Comparison of ENCODE assay signal across 1 cellular context in the genomic region with DNA sequence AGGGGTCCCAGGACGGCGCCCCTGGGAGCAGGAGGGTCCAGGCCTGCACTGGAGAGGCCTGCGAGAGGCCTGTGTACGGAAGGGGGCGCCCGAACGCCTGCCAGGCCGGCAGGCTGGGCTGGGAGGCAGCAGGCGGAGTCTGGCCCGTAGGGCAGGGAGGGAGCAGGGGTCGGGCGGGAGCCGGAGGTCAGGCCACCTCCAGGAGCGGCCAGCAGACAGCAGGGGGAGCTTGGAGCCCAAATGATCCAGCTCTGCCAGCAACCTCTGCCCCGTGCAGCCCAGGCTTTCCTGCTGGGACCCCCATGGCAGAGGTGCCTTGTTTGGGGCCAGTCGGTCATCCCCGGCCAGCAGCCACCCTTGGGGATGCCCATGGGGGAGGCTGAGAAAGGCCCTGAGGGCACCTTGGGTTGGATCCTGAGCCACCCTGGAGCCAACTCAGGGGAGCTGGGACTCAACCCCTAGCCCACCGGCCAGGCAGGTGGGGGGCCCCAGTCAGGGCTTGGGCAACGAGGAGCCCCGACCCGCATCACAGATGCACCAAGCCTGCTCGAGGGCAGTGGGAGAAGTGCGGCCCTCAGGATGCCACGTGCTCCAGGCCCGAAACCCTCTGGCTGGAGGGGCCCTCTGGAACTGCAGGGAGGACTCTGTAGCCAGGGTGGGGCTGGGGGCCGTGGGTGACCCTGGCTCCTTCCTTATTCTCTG.
TF ChIP-seq lines count a peak whose summit lies in the region.

No MANE protein-coding gene starts in this region.

TF ChIP-seq in GM12878, 131 proteins besides CTCF, POLR2A, EP300 and RAD21 (continued from another document):
- TF ChIP-seq RBBP5 (conservative IDR thresholded peaks at IDR 0.05) (no peak), KDM1A (IDR thresholded peaks at IDR 0.05; ENCODE audit: borderline replicate concordance) (no peak), TCF12 (IDR thresholded peaks at IDR 0.05; ENCODE audit: low read depth, low read length) (no peak), NFIC (IDR thresholded peaks at IDR 0.05; ENCODE audit: low read depth, low read length) (no peak), NR2F1 (conservative IDR thresholded peaks at IDR 0.05) (0 out of 2 replicates have a peak, but pooled peaks have one; percentile 19), SMC3 (IDR thresholded peaks at IDR 0.05; ENCODE audit: borderline replicate concordance, low read length) (peak; percentile 21; the same call in 1 of the 2 replicates), YY1 (IDR thresholded peaks at IDR 0.05; ENCODE audit: low read depth, low read length) (0 out of 2 replicates have a peak, but pooled peaks have one; percentile 19)
- TF ChIP-seq, protein P1, sequence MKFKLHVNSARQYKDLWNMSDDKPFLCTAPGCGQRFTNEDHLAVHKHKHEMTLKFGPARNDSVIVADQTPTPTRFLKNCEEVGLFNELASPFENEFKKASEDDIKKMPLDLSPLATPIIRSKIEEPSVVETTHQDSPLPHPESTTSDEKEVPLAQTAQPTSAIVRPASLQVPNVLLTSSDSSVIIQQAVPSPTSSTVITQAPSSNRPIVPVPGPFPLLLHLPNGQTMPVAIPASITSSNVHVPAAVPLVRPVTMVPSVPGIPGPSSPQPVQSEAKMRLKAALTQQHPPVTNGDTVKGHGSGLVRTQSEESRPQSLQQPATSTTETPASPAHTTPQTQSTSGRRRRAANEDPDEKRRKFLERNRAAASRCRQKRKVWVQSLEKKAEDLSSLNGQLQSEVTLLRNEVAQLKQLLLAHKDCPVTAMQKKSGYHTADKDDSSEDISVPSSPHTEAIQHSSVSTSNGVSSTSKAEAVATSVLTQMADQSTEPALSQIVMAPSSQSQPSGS (IDR thresholded peaks at IDR 0.05; ENCODE audit: low read length): no peak
- TF ChIP-seq, protein P2, sequence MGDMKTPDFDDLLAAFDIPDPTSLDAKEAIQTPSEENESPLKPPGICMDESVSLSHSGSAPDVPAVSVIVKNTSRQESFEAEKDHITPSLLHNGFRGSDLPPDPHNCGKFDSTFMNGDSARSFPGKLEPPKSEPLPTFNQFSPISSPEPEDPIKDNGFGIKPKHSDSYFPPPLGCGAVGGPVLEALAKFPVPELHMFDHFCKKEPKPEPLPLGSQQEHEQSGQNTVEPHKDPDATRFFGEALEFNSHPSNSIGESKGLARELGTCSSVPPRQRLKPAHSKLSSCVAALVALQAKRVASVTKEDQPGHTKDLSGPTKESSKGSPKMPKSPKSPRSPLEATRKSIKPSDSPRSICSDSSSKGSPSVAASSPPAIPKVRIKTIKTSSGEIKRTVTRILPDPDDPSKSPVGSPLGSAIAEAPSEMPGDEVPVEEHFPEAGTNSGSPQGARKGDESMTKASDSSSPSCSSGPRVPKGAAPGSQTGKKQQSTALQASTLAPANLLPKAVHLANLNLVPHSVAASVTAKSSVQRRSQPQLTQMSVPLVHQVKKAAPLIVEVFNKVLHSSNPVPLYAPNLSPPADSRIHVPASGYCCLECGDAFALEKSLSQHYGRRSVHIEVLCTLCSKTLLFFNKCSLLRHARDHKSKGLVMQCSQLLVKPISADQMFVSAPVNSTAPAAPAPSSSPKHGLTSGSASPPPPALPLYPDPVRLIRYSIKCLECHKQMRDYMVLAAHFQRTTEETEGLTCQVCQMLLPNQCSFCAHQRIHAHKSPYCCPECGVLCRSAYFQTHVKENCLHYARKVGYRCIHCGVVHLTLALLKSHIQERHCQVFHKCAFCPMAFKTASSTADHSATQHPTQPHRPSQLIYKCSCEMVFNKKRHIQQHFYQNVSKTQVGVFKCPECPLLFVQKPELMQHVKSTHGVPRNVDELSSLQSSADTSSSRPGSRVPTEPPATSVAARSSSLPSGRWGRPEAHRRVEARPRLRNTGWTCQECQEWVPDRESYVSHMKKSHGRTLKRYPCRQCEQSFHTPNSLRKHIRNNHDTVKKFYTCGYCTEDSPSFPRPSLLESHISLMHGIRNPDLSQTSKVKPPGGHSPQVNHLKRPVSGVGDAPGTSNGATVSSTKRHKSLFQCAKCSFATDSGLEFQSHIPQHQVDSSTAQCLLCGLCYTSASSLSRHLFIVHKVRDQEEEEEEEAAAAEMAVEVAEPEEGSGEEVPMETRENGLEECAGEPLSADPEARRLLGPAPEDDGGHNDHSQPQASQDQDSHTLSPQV (IDR thresholded peaks at IDR 0.05): no peak
- TF ChIP-seq, protein P3, sequence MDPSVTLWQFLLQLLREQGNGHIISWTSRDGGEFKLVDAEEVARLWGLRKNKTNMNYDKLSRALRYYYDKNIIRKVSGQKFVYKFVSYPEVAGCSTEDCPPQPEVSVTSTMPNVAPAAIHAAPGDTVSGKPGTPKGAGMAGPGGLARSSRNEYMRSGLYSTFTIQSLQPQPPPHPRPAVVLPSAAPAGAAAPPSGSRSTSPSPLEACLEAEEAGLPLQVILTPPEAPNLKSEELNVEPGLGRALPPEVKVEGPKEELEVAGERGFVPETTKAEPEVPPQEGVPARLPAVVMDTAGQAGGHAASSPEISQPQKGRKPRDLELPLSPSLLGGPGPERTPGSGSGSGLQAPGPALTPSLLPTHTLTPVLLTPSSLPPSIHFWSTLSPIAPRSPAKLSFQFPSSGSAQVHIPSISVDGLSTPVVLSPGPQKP (IDR thresholded peaks at IDR 0.05; ENCODE audit: low read depth, low read length): no peak
- TF ChIP-seq, protein P4, sequence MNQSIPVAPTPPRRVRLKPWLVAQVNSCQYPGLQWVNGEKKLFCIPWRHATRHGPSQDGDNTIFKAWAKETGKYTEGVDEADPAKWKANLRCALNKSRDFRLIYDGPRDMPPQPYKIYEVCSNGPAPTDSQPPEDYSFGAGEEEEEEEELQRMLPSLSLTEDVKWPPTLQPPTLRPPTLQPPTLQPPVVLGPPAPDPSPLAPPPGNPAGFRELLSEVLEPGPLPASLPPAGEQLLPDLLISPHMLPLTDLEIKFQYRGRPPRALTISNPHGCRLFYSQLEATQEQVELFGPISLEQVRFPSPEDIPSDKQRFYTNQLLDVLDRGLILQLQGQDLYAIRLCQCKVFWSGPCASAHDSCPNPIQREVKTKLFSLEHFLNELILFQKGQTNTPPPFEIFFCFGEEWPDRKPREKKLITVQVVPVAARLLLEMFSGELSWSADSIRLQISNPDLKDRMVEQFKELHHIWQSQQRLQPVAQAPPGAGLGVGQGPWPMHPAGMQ (IDR thresholded peaks at IDR 0.05; ENCODE audit: borderline replicate concordance): no peak
